In the genomic region with DNA sequence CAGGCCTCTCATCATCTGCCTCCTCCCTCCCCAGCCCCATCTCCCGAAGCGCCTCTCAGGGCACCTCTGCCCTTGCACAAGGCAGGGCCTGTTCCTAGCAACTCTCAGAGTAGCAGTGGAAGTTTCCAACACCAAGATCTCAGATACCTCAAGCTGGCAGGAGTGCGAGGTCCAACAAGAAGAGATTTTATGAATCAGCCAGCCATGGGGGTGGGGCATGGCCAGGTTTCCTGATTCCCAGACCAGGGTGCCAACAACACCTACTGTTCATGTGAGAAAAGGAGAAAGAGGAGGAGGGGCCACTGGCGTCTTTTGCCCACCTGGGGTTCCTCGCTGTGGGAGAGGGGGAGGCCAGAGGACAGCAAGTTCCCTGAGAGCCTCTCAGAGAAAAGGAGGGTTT, we compare ENCODE assay signal across 26 cellular contexts. TPM values are rescaled to one million over a fixed set of nuclear protein-coding genes. Genes with fewer than 3 reads are reported as not detected.
DNase-seq lines count a peak whose midpoint lies in the region; ATAC-seq and TF ChIP-seq lines count a peak whose summit lies in the region.
"Had no signal": no experiment of that assay in that cellular context is flagged by ENCODE, and none has a peak within 500 bp of the region (broad histone marks: within the 10 kb centered on the region; RNA-seq: fewer than 3 reads in every experiment).

No MANE protein-coding gene starts in this region.

- TF ChIP-seq CTCF in sigmoid colon (IDR thresholded peaks at IDR 0.05), result no peak
- no peak for TF ChIP-seq CTCF in colonic mucosa (IDR thresholded peaks at IDR 0.05)

- ATAC-seq in GM19455 (IDR thresholded peaks at IDR 0.05; ENCODE audit: unreplicated experiment), result no peak

- H3K9me3 Mint-ChIP-seq in T-helper 2 cell treated with Interferon-gamma antibody and Interleukin-4, amounts not matched to agents 5 μg/mL and 100 μg/mL, for 36 hours, result no peaks in the 10 kb centered on the region
- H3K9me3 Mint-ChIP-seq: CD14-positive monocyte; CD8-positive, alpha-beta memory T cell had no signal

- DNase-seq in DMS 273 (lab: John Stamatoyannopoulos, UW; ENCODE audit: unreplicated experiment) (peak; percentile 10), DMS 273 treated with DMSO at 0.1 percent for 48 hours (lab: John Stamatoyannopoulos, UW) (no peak), epithelial cell of prostate (ENCODE audit: low read depth, low spot score) (no peak), sigmoid colon (peak; percentile 33), colonic mucosa (no peak)
- no peak for DNase-seq in T-helper 2 cell treated with Interferon-gamma antibody and Interleukin-4, amounts not matched to agents 5 μg/mL and 100 μg/mL, for 36 hours (ENCODE audit: low spot score)
- DNase-seq: BE2C; CD8-positive, alpha-beta memory T cell; DMS153; DND-41; GM23248; H7; IMR-90; KG1; MM.1S; NCI-H1417; NCI-H1694; NCI-H2029 treated with DMSO at 0.1 percent for 48 hours; NCI-H446 treated with DMSO at 0.1 percent for 48 hours; NCI-H526; Right ventricle myocardium superior; RPMI8226 had no signal

- H3K4me1 ChIP-seq in sigmoid colon (no peaks in the 10 kb centered on the region), colonic mucosa (no peaks in the 10 kb centered on the region)
- H3K4me1 ChIP-seq: BE2C had no signal

- H3K4me3 Mint-ChIP-seq in T-helper 2 cell treated with Interferon-gamma antibody and Interleukin-4, amounts not matched to agents 5 μg/mL and 100 μg/mL, for 36 hours, result no peak overlapping the region
- H3K4me3 Mint-ChIP-seq: CD14-positive monocyte; CD8-positive, alpha-beta memory T cell had no signal

- H3K4me1 Mint-ChIP-seq in T-helper 2 cell treated with Interferon-gamma antibody and Interleukin-4, amounts not matched to agents 5 μg/mL and 100 μg/mL, for 36 hours (ENCODE audit: low read depth), result no peaks in the 10 kb centered on the region
- H3K4me1 Mint-ChIP-seq: CD14-positive monocyte; CD8-positive, alpha-beta memory T cell had no signal

- no peak for TF ChIP-seq EP300 in sigmoid colon (IDR thresholded peaks at IDR 0.05)

- 94% methylated on average over 5 of the region's 5 CpGs for WGBS in sigmoid colon, 2 donors

- no peak overlapping the region for H3K4me3 ChIP-seq in sigmoid colon
- no peak overlapping the region for H3K4me3 ChIP-seq in colonic mucosa
- H3K4me3 ChIP-seq: GM23248 had no signal

- H3K27me3 Mint-ChIP-seq in T-helper 2 cell treated with Interferon-gamma antibody and Interleukin-4, amounts not matched to agents 5 μg/mL and 100 μg/mL, for 36 hours (ENCODE audit: low read depth), result peaks cover 5% of the 10 kb centered on the region

- H3K27ac Mint-ChIP-seq in T-helper 2 cell treated with Interferon-gamma antibody and Interleukin-4, amounts not matched to agents 5 μg/mL and 100 μg/mL, for 36 hours, result no peak overlapping the region

- no peak overlapping the region for H3K9ac ChIP-seq in colonic mucosa (ENCODE audit: low read depth in 2 of 2, low read length in 2 of 2)
- H3K9ac ChIP-seq: GM23248 had no signal

- H3K27me3 ChIP-seq in sigmoid colon (no peaks in the 10 kb centered on the region), colonic mucosa (no peaks in the 10 kb centered on the region)
- H3K27me3 ChIP-seq: BE2C had no signal

- TF ChIP-seq POLR2A in sigmoid colon (IDR thresholded peaks at IDR 0.05), result no peak

- H3K36me3 ChIP-seq in sigmoid colon (no peaks in the 10 kb centered on the region), colonic mucosa (no peaks in the 10 kb centered on the region)
- H3K36me3 ChIP-seq: BE2C had no signal

- H3K36me3 Mint-ChIP-seq in T-helper 2 cell treated with Interferon-gamma antibody and Interleukin-4, amounts not matched to agents 5 μg/mL and 100 μg/mL, for 36 hours (ENCODE audit: low read depth), result no peaks in the 10 kb centered on the region
- H3K36me3 Mint-ChIP-seq: CD14-positive monocyte; CD8-positive, alpha-beta memory T cell had no signal

- H3K9me3 ChIP-seq in sigmoid colon, result no peaks in the 10 kb centered on the region
- no peaks in the 10 kb centered on the region for H3K9me3 ChIP-seq in colonic mucosa
- H3K9me3 ChIP-seq: BE2C had no signal

- intact Hi-C loops in sigmoid colon (cut with DNase I), result no loop called here
- intact Hi-C loops in colonic mucosa (cut with DNase I), result no loop called here

- H3K27ac ChIP-seq in epithelial cell of prostate (peak overlapping the region; percentile 33), sigmoid colon (no peak overlapping the region), colonic mucosa (no peak overlapping the region)
- H3K27ac ChIP-seq: 22Rv1, GM23248 had no signal

RNA-seq across cellular contexts. Expression of gene STEAP3, which starts 6.6 kb away (rescaled TPM):
- total RNA-seq in sigmoid colon (1 to 10 TPM; 1.5 to 6.9 (median 3.3) TPM), colonic mucosa (10 to 100 TPM; 26.6 to 52.2 TPM)
- polyA plus RNA-seq in sigmoid colon, result 10 to 100 TPM in 1 of 3 donors, 1 to 10 TPM in 2; 1.4 to 16.4 (median 1.8) TPM

RNA-seq across cellular contexts. Expression of gene C1QL2, which starts 58.4 kb away (rescaled TPM):
- total RNA-seq in sigmoid colon (not detected), colonic mucosa (not detected)
- polyA plus RNA-seq in sigmoid colon, result not detected
- total RNA-seq: CD8-positive, alpha-beta memory T cell; GM23248; IMR-90; Right ventricle myocardium superior; SK-MEL-5 had no signal
- polyA plus RNA-seq: CD14-positive monocyte; CD8-positive, alpha-beta memory T cell; GM23248; IMR-90 had no signal

Comparison
In these comparisons a context has a peak if more than half of its experiments do, and no peak if none do; other contexts are left out.
1. DNase-seq: peak in DMS 273 (single experiment) and sigmoid colon (single experiment); none in DMS 273 treated with DMSO at 0.1 percent for 48 hours (single experiment), epithelial cell of prostate (single experiment), colonic mucosa (single experiment) and T-helper 2 cell treated with Interferon-gamma antibody and Interleukin-4, amounts not matched to agents 5 μg/mL and 100 μg/mL, for 36 hours (single experiment).